In the genomic region with DNA sequence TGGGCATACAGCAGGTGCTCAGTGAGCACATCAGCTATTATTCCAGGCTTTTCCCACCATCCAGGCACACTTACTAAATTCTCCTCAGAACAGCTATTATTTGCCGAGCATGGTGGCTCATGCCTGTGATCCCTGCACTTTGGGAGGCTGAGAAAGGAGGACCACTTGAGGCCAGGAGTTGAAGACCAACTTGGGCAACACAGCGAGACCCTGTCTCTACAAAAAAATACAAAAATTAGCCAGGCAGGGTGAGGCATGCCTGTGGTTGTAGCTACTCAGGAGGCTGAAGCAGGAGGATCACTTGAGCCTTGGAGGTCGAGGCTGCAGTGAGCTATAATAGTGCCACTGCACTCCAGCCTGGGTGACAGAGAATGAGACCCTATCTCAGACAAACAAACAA, we compare ENCODE assay signal across 35 cellular contexts. TPM values are rescaled to one million over a fixed set of nuclear protein-coding genes. Genes with fewer than 3 reads are reported as not detected.
DNase-seq lines count a peak whose midpoint lies in the region; ATAC-seq, FAIRE-seq and TF ChIP-seq lines count a peak whose summit lies in the region.
"Had no signal": no experiment of that assay in that cellular context is flagged by ENCODE, and none has a peak within 500 bp of the region (broad histone marks: within the 10 kb centered on the region; RNA-seq: fewer than 3 reads in every experiment).

No MANE protein-coding gene starts in this region.

- H3K4me1 ChIP-seq in HepG2 (ENCODE audit: insufficient read depth, low read length) (no peaks in the 10 kb centered on the region), right lobe of liver (no peaks in the 10 kb centered on the region), K562 (replicated peaks in 1 of 2; ENCODE audit: control insufficient read depth in 2 of 2, insufficient read depth in 2 of 2, low read length in 2 of 2) (peaks cover 3 to 13% of the 10 kb centered on the region in 2 experiments; a peak in 3 of 5 replicates)
- H3K4me1 ChIP-seq: A549; BE2C; BLaER1; BLaER1 treated with 17β-estradiol and CSF1 and Interleukin-3, amounts not matched to agents 10 nM and 100 nM; Caco-2 had no signal

- H4K20me1 ChIP-seq in HepG2 (ENCODE audit: insufficient read depth, low read length): 0 out of 2 replicates have a peak, but pooled peaks cover 6% of the 10 kb centered on the region
- H4K20me1 ChIP-seq in K562 (replicated peaks; ENCODE audit: control insufficient read depth, insufficient read depth, low read length): peaks cover 8% of the 10 kb centered on the region; the same call in 1 of the 2 replicates
- H4K20me1 ChIP-seq: BLaER1 had no signal

- TF ChIP-seq EP300 in HepG2 (IDR thresholded peaks at IDR 0.05; ENCODE audit: low read depth in 2 of 2, low read length in 2 of 2) (no peak), HepG2 (CRISPR knock-in tag; IDR thresholded peaks at IDR 0.05; ENCODE audit: borderline replicate concordance) (no peak), K562 (IDR thresholded peaks at IDR 0.05; ENCODE audit: low read length) (no peak)

- peak overlapping the region in 3 of 5 experiments; percentile 21 to 54 (median 42) for H3K27ac Mint-ChIP-seq in brain
- H3K27ac Mint-ChIP-seq: B cell; CD4-positive, alpha-beta memory T cell; CD4-positive, alpha-beta T cell; CD8-positive, alpha-beta memory T cell; CD8-positive, alpha-beta T cell had no signal

- CTCF ChIA-PET in HepG2 (lab: Yijun Ruan, JAX; ENCODE audit: low intra/inter-chr PET ratio, low total read pairs): no interaction called here
- CTCF ChIA-PET in K562 (lab: Yijun Ruan, JAX; ENCODE audit: low intra/inter-chr PET ratio): no interaction called here

- WGBS in HepG2 (ENCODE audit: low lambda C conversion rate): 88% methylated on average over 3 of the region's 3 CpGs
- 47% methylated on average over 3 of the region's 3 CpGs for WGBS in right lobe of liver (ENCODE audit: insufficient coverage, low coverage, low lambda C conversion rate, missing lambda C conversion rate)
- WGBS in K562 (ENCODE audit: insufficient coverage, low coverage, missing lambda C conversion rate): 10% methylated on average over 3 of the region's 3 CpGs

- no peaks in the 10 kb centered on the region for H3K79me2 ChIP-seq in HepG2 (ENCODE audit: insufficient read depth, low read length)
- H3K79me2 ChIP-seq in K562 (ENCODE audit: control insufficient read depth, insufficient read depth, low read length): no peaks in the 10 kb centered on the region

- ATAC-seq in HepG2 (no peak), right lobe of liver (no peak), K562 (no peak)
- ATAC-seq: A549; CD8-positive, alpha-beta T cell had no signal

- intact Hi-C loops in HepG2 (cut with micrococcal nuclease; ENCODE audit: unreplicated experiment): no loop called here
- intact Hi-C loops in right lobe of liver (cut with DNase I): no loop called here
- intact Hi-C loops in K562 (cut with micrococcal nuclease): no loop called here

- H3K36me3 ChIP-seq in HepG2 (replicated peaks in 1 of 2; ENCODE audit: control insufficient read depth in 1 of 2, insufficient read depth in 2 of 2, low read length in 2 of 2): no peaks in the 10 kb centered on the region
- no peaks in the 10 kb centered on the region for H3K36me3 ChIP-seq in right lobe of liver
- H3K36me3 ChIP-seq in K562 (ENCODE audit: control insufficient read depth, insufficient read depth, low read length): no peaks in the 10 kb centered on the region
- H3K36me3 ChIP-seq: BE2C; BLaER1; BLaER1 treated with 17β-estradiol and CSF1 and Interleukin-3, amounts not matched to agents 10 nM and 100 nM had no signal

- peaks cover 40% of the 10 kb centered on the region for H3K36me3 Mint-ChIP-seq in brain
- H3K36me3 Mint-ChIP-seq: CD14-positive monocyte; CD4-positive, alpha-beta memory T cell; CD4-positive, CD25-positive, alpha-beta regulatory T cell; CD8-positive, alpha-beta memory T cell; CD8-positive, alpha-beta T cell had no signal

- TF ChIP-seq RAD21 in HepG2 (CRISPR knock-in tag; IDR thresholded peaks at IDR 0.05): no peak
- TF ChIP-seq RAD21 in K562 (CRISPR knock-in tag; conservative IDR thresholded peaks at IDR 0.05 in 1 of 2, IDR thresholded peaks at IDR 0.05 in 1 of 2): no peak

- POLR2A ChIA-PET in HepG2 (lab: Yijun Ruan, JAX): no interaction called here
- POLR2A ChIA-PET in K562 (lab: Yijun Ruan, JAX): interaction anchor here (0.6 to 1.0 kb wide), 3 partner anchors 12 to 190 kb away, joined by 3 to 4 read pairs (median 3); no protein-coding TSS in a partner anchor

- TF ChIP-seq POLR2A in HepG2 (IDR thresholded peaks at IDR 0.05; ENCODE audit: insufficient read depth in 1 of 2, low read depth in 2 of 2, low read length in 2 of 2) (no peak), right lobe of liver (IDR thresholded peaks at IDR 0.05) (no peak), K562 (conservative IDR thresholded peaks at IDR 0.05) (no peak)

- no peak overlapping the region for H2AFZ ChIP-seq in HepG2 (ENCODE audit: low read length)
- no peak overlapping the region for H2AFZ ChIP-seq in K562 (ENCODE audit: low read depth, low read length)

- FAIRE-seq in HepG2 (lab: Jason Lieb, UNC) (no peak), K562 (lab: Jason Lieb, UNC) (no peak)
- FAIRE-seq: A204.1, A549, D721Med had no signal

- H3K9me1 ChIP-seq in K562 (ENCODE audit: control insufficient read depth, insufficient read depth, low read length): no peaks in the 10 kb centered on the region

- no peaks in the 10 kb centered on the region for H3K27me3 Mint-ChIP-seq in brain
- H3K27me3 Mint-ChIP-seq: CD4-positive, CD25-positive, alpha-beta regulatory T cell had no signal

- H3K9ac ChIP-seq in HepG2 (ENCODE audit: insufficient read depth, low read depth, low read length) (no peak overlapping the region), K562 (ENCODE audit: insufficient read depth in 1 of 2, low read depth in 2 of 2, low read length in 2 of 2) (no peak overlapping the region)
- H3K9ac ChIP-seq: BLaER1; BLaER1 treated with 17β-estradiol and CSF1 and Interleukin-3, amounts not matched to agents 10 nM and 100 nM had no signal

- no peak overlapping the region for H3K27ac ChIP-seq in HepG2 (ENCODE audit: extremely low read length, insufficient read depth, low read length)
- H3K27ac ChIP-seq in right lobe of liver: no peak overlapping the region
- H3K27ac ChIP-seq in K562 (ENCODE audit: extremely low read depth, low read depth, low read length): no peak overlapping the region
- H3K27ac ChIP-seq: 22Rv1; A549; BLaER1; BLaER1 treated with 17β-estradiol and CSF1 and Interleukin-3, amounts not matched to agents 10 nM and 100 nM; C4-2B had no signal

- H3K9me3 Mint-ChIP-seq in brain: peaks cover 0 to 4% (median 0%) of the 10 kb centered on the region in 5 experiments
- H3K9me3 Mint-ChIP-seq: CD4-positive, alpha-beta memory T cell; CD4-positive, alpha-beta T cell; CD8-positive, alpha-beta T cell had no signal

- BruUV-seq in HepG2 (replicated peaks; lab: Mats Ljungman, UMichigan): no TSS peak
- no TSS peak for BruUV-seq in K562 (replicated peaks; lab: Mats Ljungman, UMichigan)

- H3K4me1 Mint-ChIP-seq in brain: peaks cover 46% of the 10 kb centered on the region
- H3K4me1 Mint-ChIP-seq: B cell; CD14-positive monocyte; CD4-positive, alpha-beta memory T cell; CD8-positive, alpha-beta memory T cell had no signal

- H3K9me3 ChIP-seq in HepG2 (ENCODE audit: low read length): no peaks in the 10 kb centered on the region
- H3K9me3 ChIP-seq in right lobe of liver: no peaks in the 10 kb centered on the region
- H3K9me3 ChIP-seq in K562 (replicated peaks; ENCODE audit: control insufficient read depth, insufficient read depth, low read depth, low read length): no peaks in the 10 kb centered on the region
- H3K9me3 ChIP-seq: A549; BE2C; BLaER1; BLaER1 treated with 17β-estradiol and CSF1 and Interleukin-3, amounts not matched to agents 10 nM and 100 nM; Caco-2 had no signal

- H3K4me2 ChIP-seq in HepG2 (ENCODE audit: low read depth, low read length) (no peak overlapping the region), K562 (ENCODE audit: insufficient read depth, low read length) (no peak overlapping the region)
- H3K4me2 ChIP-seq: A549; BLaER1; BLaER1 treated with 17β-estradiol and CSF1 and Interleukin-3, amounts not matched to agents 10 nM and 100 nM had no signal

- no peak for DNase-seq in HepG2 (ENCODE audit: low spot score)
- no peak for DNase-seq in right lobe of liver
- no peak for DNase-seq in K562 (ENCODE audit: extremely low read depth in 1 of 4, low spot score in 3 of 4)
- DNase-seq in activated CD4-positive, CD25-positive, alpha-beta regulatory T cell treated with anti-CD3 and anti-CD28 coated beads, Interleukin-2, amount 50 U/mL, for 72 hours: no peak
- no peak for DNase-seq in midbrain (lab: John Stamatoyannopoulos, UW)
- DNase-seq: 8988T; ACHN; AML-193; BE2C; C1 segment of cervical spinal cord; Caco-2; Calu3; CD4-positive, alpha-beta memory T cell; CD4-positive, alpha-beta T cell; CD4-positive, CD25-positive, alpha-beta regulatory T cell; CD8-positive, alpha-beta memory T cell; CD8-positive, alpha-beta T cell; COR-L47; DMS 273 treated with DMSO at 0.1 percent for 48 hours; DMS153; DMS53; DMS79; DMS79 treated with DMSO at 0.1 percent for 48 hours; DND-41; EL had no signal

- no peak overlapping the region for H3K4me3 Mint-ChIP-seq in brain
- H3K4me3 Mint-ChIP-seq: B cell; CD14-positive monocyte; CD4-positive, alpha-beta memory T cell; CD4-positive, alpha-beta T cell; CD4-positive, CD25-positive, alpha-beta regulatory T cell; CD8-positive, alpha-beta memory T cell; CD8-positive, alpha-beta T cell had no signal

- no peak for TF ChIP-seq CTCF in HepG2 (CRISPR knock-in tag; IDR thresholded peaks at IDR 0.05)
- TF ChIP-seq CTCF in right lobe of liver (IDR thresholded peaks at IDR 0.05): no peak
- TF ChIP-seq CTCF in K562 (IDR thresholded peaks at IDR 0.05 in 2 of 3, conservative IDR thresholded peaks at IDR 0.05 in 1 of 3; ENCODE audit: insufficient read depth in 2 of 3, low read depth in 1 of 3, low read length in 3 of 3): no peak
- TF ChIP-seq CTCF in brain (conservative IDR thresholded peaks at IDR 0.05): no peak

- in situ Hi-C loops in HepG2 (cut with HindIII; ENCODE audit: extremely low pct_ligation_motif_present, low pct_unique_long_range_greater_than_20kb): no loop called here
- in situ Hi-C loops in K562 (cut with MboI): no loop called here

- H3K4me3 ChIP-seq in HepG2 (replicated peaks in 1 of 3; ENCODE audit: insufficient read depth in 1 of 3, low read depth in 2 of 3, low read length in 3 of 3) (no peak overlapping the region), right lobe of liver (no peak overlapping the region), K562 (no peak overlapping the region)
- H3K4me3 ChIP-seq: A549; BLaER1; BLaER1 treated with 17β-estradiol and CSF1 and Interleukin-3, amounts not matched to agents 10 nM and 100 nM had no signal

- H3K27me3 ChIP-seq in HepG2 (ENCODE audit: control insufficient read depth in 1 of 2, insufficient read depth in 2 of 2, low read length in 2 of 2) (no peaks in the 10 kb centered on the region), right lobe of liver (no peaks in the 10 kb centered on the region), K562 (ENCODE audit: control insufficient read depth in 2 of 2, insufficient read depth in 2 of 2, low read length in 2 of 2) (no peaks in the 10 kb centered on the region; a peak in 1 of 5 replicates)
- H3K27me3 ChIP-seq: BE2C; BLaER1; BLaER1 treated with 17β-estradiol and CSF1 and Interleukin-3, amounts not matched to agents 10 nM and 100 nM had no signal

RNA-seq across cellular contexts. Expression of a gene that starts 35.4 kb away (rescaled TPM):
- total RNA-seq in HepG2 (2016; rRNA removed; fragmentation: Illumina TruSeq; extraction: Trizol) (21.3 and 32.7 TPM in 2 replicates), right lobe of liver (10 to 100 TPM in 5 of 6 experiments, 1 to 10 TPM in 1; 6.1 to 39.9 (median 22.1) TPM), K562 (2014; rRNA removed) (26.4 and 28.0 TPM in 2 replicates), K562 (2014; rRNA removed; fragmentation: Illumina TruSeq; extraction: Trizol) (6.1 and 6.7 TPM in 2 replicates), K562 (2015; rRNA removed; fragmentation: Illumina TruSeq; extraction: Trizol) (14.1 and 15.1 TPM in 2 replicates), K562 (2021) (45.2 and 49.4 TPM in 2 replicates)
- total RNA-seq in HepG2 (2016; cell fraction: cytosol; rRNA removed; fragmentation: Illumina TruSeq; extraction: Trizol; ENCODE audit: low read depth): 8.8 and 10.2 TPM in 2 replicates
- 17.7 and 32.1 TPM in 2 replicates for total RNA-seq in HepG2 (2016; cell fraction: insoluble cytoplasmic fraction; rRNA removed; fragmentation: Illumina TruSeq; extraction: Trizol)
- total RNA-seq in HepG2 (2016; cell fraction: membrane; rRNA removed; fragmentation: Illumina TruSeq; extraction: Trizol): 21.8 and 23.0 TPM in 2 replicates
- 57.4 and 62.6 TPM in 2 replicates for total RNA-seq in HepG2 (2016; cell fraction: nucleus; rRNA removed; fragmentation: Illumina TruSeq; extraction: Trizol)
- polyA plus RNA-seq in HepG2 (2011; rRNA removed) (43.9 and 63.5 TPM in 2 replicates), K562 (2011; rRNA removed) (14.9 and 17.4 TPM in 2 replicates), K562 (2014; fragmentation: Illumina TruSeq; extraction: Trizol) (8.3 and 10.7 TPM in 2 replicates), K562 (2014; fragmentation: Nextera tagmentation; extraction: Ambion mirVana) (1 to 10 TPM; 1.1 to 1.2 TPM), K562 (2014; rRNA removed) (26.9 and 27.4 TPM in 2 replicates), brain (ENCODE audit: insufficient read depth, low read depth, low replicate concordance) (52.5 TPM)
- polyA plus RNA-seq in HepG2 (2011; cell fraction: cytosol; rRNA removed): 36.8 and 40.6 TPM in 2 replicates
- 194 and 221 TPM in 2 replicates for polyA plus RNA-seq in HepG2 (2011; cell fraction: nucleus; rRNA removed)
- polyA plus RNA-seq in HepG2 (2012): 24.6 and 49.4 TPM in 2 replicates
- polyA plus RNA-seq in HepG2 (2016; cell fraction: cytosol; fragmentation: Illumina TruSeq; extraction: Trizol; ENCODE audit: low read depth): 4.6 and 4.7 TPM in 2 replicates
- polyA plus RNA-seq in HepG2 (2016; cell fraction: insoluble cytoplasmic fraction; fragmentation: Illumina TruSeq; extraction: Trizol; ENCODE audit: low read depth): 8.4 and 10.5 TPM in 2 replicates
- polyA plus RNA-seq in HepG2 (2016; cell fraction: membrane; fragmentation: Illumina TruSeq; extraction: Trizol; ENCODE audit: low read depth): 5.1 and 5.2 TPM in 2 replicates
- 68.7 and 77.5 TPM in 2 replicates for polyA plus RNA-seq in HepG2 (2016; cell fraction: nucleus; fragmentation: Illumina TruSeq; extraction: Trizol; ENCODE audit: insufficient read depth, low read depth)
- polyA minus RNA-seq in HepG2 (2011; rRNA and poly(A)+ RNA removed; ENCODE audit: low replicate concordance): 65.7 and 175 TPM in 2 replicates
- polyA minus RNA-seq in HepG2 (2011; cell fraction: cytosol; rRNA and poly(A)+ RNA removed): 79.6 and 103 TPM in 2 replicates
- 55.6 and 71.9 TPM in 2 replicates for polyA minus RNA-seq in HepG2 (2011; cell fraction: nucleus; rRNA and poly(A)+ RNA removed)
- total RNA-seq in K562 (2011; cell fraction: chromatin; rRNA removed; ENCODE audit: low replicate concordance): 79.8 and 180 TPM in 2 replicates
- 97.4 and 130 TPM in 2 replicates for total RNA-seq in K562 (2011; cell fraction: nucleolus; rRNA removed)
- total RNA-seq in K562 (2011; cell fraction: nucleoplasm; rRNA removed): 85.8 and 89.2 TPM in 2 replicates
- polyA plus RNA-seq in K562 (2011; cell fraction: cytosol; rRNA removed): 14.3 and 32.7 TPM in 2 replicates
- 54.1 and 106 TPM in 2 replicates for polyA plus RNA-seq in K562 (2011; cell fraction: nucleus; rRNA removed)
- polyA plus RNA-seq in K562 (2012): 23.1 and 29.5 TPM in 2 replicates
- polyA minus RNA-seq in K562 (2011; rRNA and poly(A)+ RNA removed): 11.5 and 28.9 TPM in 2 replicates
- polyA minus RNA-seq in K562 (2011; cell fraction: cytosol; rRNA and poly(A)+ RNA removed): 41.9 and 44.2 TPM in 2 replicates
- 27.2 and 33.5 TPM in 2 replicates for polyA minus RNA-seq in K562 (2011; cell fraction: nucleus; rRNA and poly(A)+ RNA removed)
- polyA plus RNA-seq: CD14-positive monocyte had no signal
